Comparison of ENCODE assay signal across 20 cellular contexts in the genomic region with DNA sequence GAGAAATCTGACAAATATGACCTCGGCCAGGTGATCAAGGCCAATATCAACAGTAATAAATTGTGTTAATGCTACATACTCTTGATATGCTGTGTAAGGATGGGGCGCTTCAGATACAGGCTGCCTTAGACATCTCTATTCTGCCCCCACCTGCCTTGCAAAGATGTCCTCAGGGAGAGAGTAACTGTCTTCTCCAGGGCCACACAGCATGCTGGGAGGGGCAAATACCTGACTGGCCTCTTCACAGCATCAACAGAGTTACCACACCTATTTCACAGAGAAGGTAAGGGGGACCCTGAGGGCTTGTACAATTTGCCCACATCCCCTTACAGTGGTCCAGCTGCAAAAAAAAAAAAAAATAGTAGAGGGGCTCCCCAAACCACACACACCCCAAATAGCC. TPM values are rescaled to one million over a fixed set of nuclear protein-coding genes. Genes with fewer than 3 reads are reported as not detected.
A peak's percentile ranks its signal among the peaks of the same experiment; 100 is the strongest.
DNase-seq lines count a peak whose midpoint lies in the region; ATAC-seq and TF ChIP-seq lines count a peak whose summit lies in the region.
"Had no signal": no experiment of that assay in that cellular context is flagged by ENCODE, and none has a peak within 500 bp of the region (broad histone marks: within the 10 kb centered on the region; RNA-seq: fewer than 3 reads in every experiment).

No MANE protein-coding gene starts in this region.

- no peaks in the 10 kb centered on the region for H3K79me2 ChIP-seq in GM23338 (replicated peaks; ENCODE audit: insufficient read depth)

- peaks cover 2% of the 10 kb centered on the region; the same call in 1 of the 3 replicates for H3K4me1 Mint-ChIP-seq in GM23338
- peaks cover 65% of the 10 kb centered on the region for H3K4me1 Mint-ChIP-seq in chondrocyte (ENCODE audit: low read depth)
- H3K4me1 Mint-ChIP-seq in neural crest cell: peaks cover 46% of the 10 kb centered on the region

- H3K36me3 Mint-ChIP-seq in GM23338 (ENCODE audit: low read depth) (no peaks in the 10 kb centered on the region; the same call in 2 of the 3 replicates), chondrocyte (ENCODE audit: low read depth) (no peaks in the 10 kb centered on the region), neural crest cell (ENCODE audit: low read depth) (peaks cover 12% of the 10 kb centered on the region)

- in situ Hi-C loops in GM13977 (cut with MboI; ENCODE audit: low pct_unique_long_range_greater_than_20kb, low sequenced_read_pairs, unreplicated experiment): no loop called here

- no peak for TF ChIP-seq CTCF in GM23338 (conservative IDR thresholded peaks at IDR 0.05; ENCODE audit: low read depth in 2 of 2)
- no peak for TF ChIP-seq CTCF in chondrocyte (IDR thresholded peaks at IDR 0.05)
- TF ChIP-seq CTCF in neural crest cell (conservative IDR thresholded peaks at IDR 0.05): no peak
- TF ChIP-seq CTCF in body of pancreas (IDR thresholded peaks at IDR 0.05): no peak
- TF ChIP-seq CTCF in GM13977 (IDR thresholded peaks at IDR 0.05; ENCODE audit: extremely low read depth, insufficient read depth, missing control alignments): no peak

- no peaks in the 10 kb centered on the region for H3F3A ChIP-seq in GM23338 (replicated peaks; ENCODE audit: low read depth)

- no peaks in the 10 kb centered on the region for H3K9me2 ChIP-seq in GM23338 (ENCODE audit: insufficient read depth)

- no peak for TF ChIP-seq POLR2A in body of pancreas (IDR thresholded peaks at IDR 0.05)

- H3K4me3 ChIP-seq in GM23338: no peak overlapping the region
- no peak overlapping the region for H3K4me3 ChIP-seq in body of pancreas

- DNase-seq in GM23338 (ENCODE audit: low spot score): no peak
- DNase-seq in NCI-H82 treated with DMSO at 0.1 percent for 48 hours (lab: John Stamatoyannopoulos, UW; ENCODE audit: unreplicated experiment): peak; percentile 46
- peak; percentile 11 for DNase-seq in chondrocyte (ENCODE audit: low spot score)
- DNase-seq in neural crest cell (ENCODE audit: low read depth, low spot score): no peak
- DNase-seq in activated CD4-positive, CD25-positive, alpha-beta regulatory T cell (lab: John Stamatoyannopoulos, UW): no peak
- no peak for DNase-seq in body of pancreas
- DNase-seq in GM13977 (ENCODE audit: low spot score): no peak
- DNase-seq: DMS79, NCI-H1092, NCI-H1694 treated with DMSO at 0.1 percent for 48 hours, OCI-M1, RPMI8226 had no signal

- H3K4me1 ChIP-seq in GM23338 (ENCODE audit: insufficient read depth): no peaks in the 10 kb centered on the region
- H3K4me1 ChIP-seq in body of pancreas: no peaks in the 10 kb centered on the region
- H3K4me1 ChIP-seq: Caco-2 had no signal

- H3K9me3 Mint-ChIP-seq in GM23338: peaks cover 12% of the 10 kb centered on the region
- peaks cover 5% of the 10 kb centered on the region for H3K9me3 Mint-ChIP-seq in chondrocyte (ENCODE audit: low read depth)
- H3K9me3 Mint-ChIP-seq in neural crest cell: peaks cover 20% of the 10 kb centered on the region

- peak overlapping the region; percentile 90 for H2AFZ ChIP-seq in GM23338

- intact Hi-C loops in body of pancreas (cut with DNase I): no loop called here

- H3K36me3 ChIP-seq in GM23338 (ENCODE audit: insufficient read depth): no peaks in the 10 kb centered on the region
- H3K36me3 ChIP-seq in body of pancreas (replicated peaks in 1 of 2; ENCODE audit: insufficient read depth in 1 of 2, low read depth in 2 of 2): no peaks in the 10 kb centered on the region

- H3K4me3 Mint-ChIP-seq in GM23338: no peak overlapping the region
- H3K4me3 Mint-ChIP-seq in chondrocyte (ENCODE audit: unreplicated experiment): no peak overlapping the region
- no peak overlapping the region for H3K4me3 Mint-ChIP-seq in neural crest cell

- peaks cover 10% of the 10 kb centered on the region for H3K27me3 Mint-ChIP-seq in GM23338 (ENCODE audit: insufficient read depth, low read depth, poor library complexity)
- H3K27me3 Mint-ChIP-seq in chondrocyte (ENCODE audit: low read depth): no peaks in the 10 kb centered on the region
- H3K27me3 Mint-ChIP-seq in neural crest cell (ENCODE audit: low read depth): no peaks in the 10 kb centered on the region

- ATAC-seq in GM23338 (no peak), body of pancreas (no peak), GM21576 (IDR thresholded peaks at IDR 0.05; ENCODE audit: unreplicated experiment) (no peak)

- WGBS in body of pancreas, 2 donors: 70 to 72% methylated on average over 2 of the region's 2 CpGs

- H3K9me3 ChIP-seq in body of pancreas: no peaks in the 10 kb centered on the region

- H4K20me1 ChIP-seq in GM23338 (replicated peaks; ENCODE audit: insufficient read depth): no peaks in the 10 kb centered on the region

- H3K27me3 ChIP-seq in GM23338 (ENCODE audit: insufficient read depth) (no peaks in the 10 kb centered on the region), body of pancreas (no peaks in the 10 kb centered on the region)

- H3K4me2 ChIP-seq in GM23338: no peak overlapping the region
- H3K4me2 ChIP-seq: KMS-11 had no signal

- H3K27ac ChIP-seq in GM23338 (ENCODE audit: low read depth): no peak overlapping the region
- no peak overlapping the region for H3K27ac ChIP-seq in body of pancreas
- H3K27ac ChIP-seq: C4-2B, KMS-11 had no signal

- H3K27ac Mint-ChIP-seq in GM23338 (no peak overlapping the region), chondrocyte (ENCODE audit: unreplicated experiment) (peak overlapping the region; percentile 92), neural crest cell (ENCODE audit: unreplicated experiment) (peak overlapping the region; percentile 96)

TF ChIP-seq in GM23338, 12 proteins besides CTCF, POLR2A, EP300 and RAD21:
- TF ChIP-seq NANOG (IDR thresholded peaks at IDR 0.05; ENCODE audit: borderline replicate concordance) (no peak), ZNF462 (CRISPR knock-in tag; IDR thresholded peaks at IDR 0.05) (no peak)

RNA-seq across cellular contexts. Expression of gene KIAA1755, which starts 17.2 kb away (rescaled TPM):
- 0.12 and 0.28 TPM in 2 replicates for total RNA-seq in GM23338 (2014; rRNA removed; shearing (Covaris generic))
- polyA plus RNA-seq in GM23338 (2016; fragmentation: Nextera tagmentation; extraction: Ambion mirVana): not detected in 2 replicates
- total RNA-seq in chondrocyte (17.6 to 18.8 TPM (median 17.8 TPM) in 3 replicates), neural crest cell (8.6 and 9.5 TPM in 2 replicates), body of pancreas (under 1 TPM; 0.78 to 0.99 TPM)
- total RNA-seq: G401, MCF 10A, NCI-H460, SK-MEL-5 had no signal

RNA-seq across cellular contexts. Expression of gene BPI, which starts 26.3 kb away (rescaled TPM):
- not detected in 2 replicates for total RNA-seq in GM23338 (2014; rRNA removed; shearing (Covaris generic))
- polyA plus RNA-seq in GM23338 (2016; fragmentation: Nextera tagmentation; extraction: Ambion mirVana): not detected in 2 replicates
- total RNA-seq in chondrocyte (0.55 to 0.74 TPM (median 0.68 TPM) in 3 replicates), neural crest cell (not detected in 2 replicates), body of pancreas (not detected)
- total RNA-seq: Caco-2, G401, MCF 10A, NCI-H460, SK-MEL-5 had no signal

Comparison
In these comparisons a context has a peak if more than half of its experiments do, and no peak if none do; other contexts are left out.
1. DNase-seq: peak in NCI-H82 treated with DMSO at 0.1 percent for 48 hours (single experiment) and chondrocyte (single experiment); none in GM23338 (single experiment), neural crest cell (single experiment), activated CD4-positive, CD25-positive, alpha-beta regulatory T cell (0 of 4), body of pancreas (0 of 4) and GM13977 (single experiment).